Comparison of ENCODE assay signal across 8 cellular contexts in genomic region chr7:150435390-150436073, GRCh38. TPM values are rescaled to one million over a fixed set of nuclear protein-coding genes. Genes with fewer than 3 reads are reported as not detected.
DNase-seq lines count a peak whose midpoint lies in the region; ATAC-seq and TF ChIP-seq lines count a peak whose summit lies in the region.

No MANE protein-coding gene starts in this region.

- H3K4me3 Mint-ChIP-seq in activated naive CD8-positive, alpha-beta T cell treated with anti-CD3 and anti-CD28 coated beads, Interleukin-2, amount 50 U/mL, for 24 hours = no peak overlapping the region
- no peak overlapping the region for H3K4me3 Mint-ChIP-seq in stimulated activated effector memory CD8-positive, alpha-beta T cell treated with anti-CD3 and anti-CD28 coated beads, Interleukin-12 subunit alpha, Interleukin-12 subunit beta, amount 100 ng/mL, for 72 hours

- no peaks in the 10 kb centered on the region for H3K27me3 ChIP-seq in suprapubic skin
- no peaks in the 10 kb centered on the region for H3K27me3 ChIP-seq in WERI-Rb-1 (ENCODE audit: insufficient read depth, low read depth, severe bottlenecking)

- no peak for TF ChIP-seq POLR2A in suprapubic skin (IDR thresholded peaks at IDR 0.05)

- H3K4me1 ChIP-seq in suprapubic skin = no peaks in the 10 kb centered on the region

- H3K27me3 Mint-ChIP-seq in activated naive CD8-positive, alpha-beta T cell treated with anti-CD3 and anti-CD28 coated beads, Interleukin-2, amount 50 U/mL, for 24 hours = peaks cover 3% of the 10 kb centered on the region

- 71% methylated on average over 8 of the region's 8 CpGs for WGBS in suprapubic skin

- H3K27ac ChIP-seq in suprapubic skin = no peak overlapping the region
- no peak overlapping the region for H3K27ac ChIP-seq in WERI-Rb-1

- H3K36me3 Mint-ChIP-seq in activated naive CD8-positive, alpha-beta T cell treated with anti-CD3 and anti-CD28 coated beads, Interleukin-2, amount 50 U/mL, for 24 hours (ENCODE audit: low read depth) = no peaks in the 10 kb centered on the region
- no peaks in the 10 kb centered on the region for H3K36me3 Mint-ChIP-seq in stimulated activated effector memory CD8-positive, alpha-beta T cell treated with anti-CD3 and anti-CD28 coated beads, Interleukin-12 subunit alpha, Interleukin-12 subunit beta, amount 100 ng/mL, for 72 hours

- H3K9me3 Mint-ChIP-seq in activated naive CD8-positive, alpha-beta T cell treated with anti-CD3 and anti-CD28 coated beads, Interleukin-2, amount 50 U/mL, for 24 hours = no peaks in the 10 kb centered on the region
- H3K9me3 Mint-ChIP-seq in stimulated activated effector memory CD8-positive, alpha-beta T cell treated with anti-CD3 and anti-CD28 coated beads, Interleukin-12 subunit alpha, Interleukin-12 subunit beta, amount 100 ng/mL, for 72 hours = no peaks in the 10 kb centered on the region

- DNase-seq in GDM1 (lab: John Stamatoyannopoulos, UW) (peak; percentile 46), suprapubic skin (ENCODE audit: low spot score in 2 of 2) (no peak), WERI-Rb-1 (no peak)
- DNase-seq in activated naive CD8-positive, alpha-beta T cell treated with anti-CD3 and anti-CD28 coated beads, Interleukin-2, amount 50 U/mL, for 24 hours = no peak
- DNase-seq in stimulated activated CD4-positive, alpha-beta T cell treated with anti-CD3 and anti-CD28 coated beads, Interleukin-1b, Interleukin-23, amount 100 ng/mL, for 48 hours = no peak
- no peak for DNase-seq in stimulated activated effector memory CD8-positive, alpha-beta T cell treated with anti-CD3 and anti-CD28 coated beads, Interleukin-12 subunit alpha, Interleukin-12 subunit beta, amount 100 ng/mL, for 72 hours (ENCODE audit: low spot score in 2 of 2)

- H3K9me3 ChIP-seq in suprapubic skin = peaks cover 3% of the 10 kb centered on the region
- no peaks in the 10 kb centered on the region for H3K9me3 ChIP-seq in WERI-Rb-1 (ENCODE audit: severe bottlenecking)

- no peak overlapping the region for H3K4me3 ChIP-seq in suprapubic skin
- H3K4me3 ChIP-seq in WERI-Rb-1 (ENCODE audit: low read depth, low read length) = no peak overlapping the region

- ATAC-seq in GM19397 (IDR thresholded peaks at IDR 0.05; ENCODE audit: unreplicated experiment) (peak; percentile 92), HG03175 (IDR thresholded peaks at IDR 0.05; ENCODE audit: unreplicated experiment) (peak; percentile 93)
- ATAC-seq in activated naive CD8-positive, alpha-beta T cell treated with anti-CD3 and anti-CD28 coated beads, Interleukin-2, amount 50 U/mL, for 24 hours = peak; percentile 47
- ATAC-seq in stimulated activated effector memory CD8-positive, alpha-beta T cell treated with anti-CD3 and anti-CD28 coated beads, Interleukin-12 subunit alpha, Interleukin-12 subunit beta, amount 100 ng/mL, for 72 hours = no peak

- TF ChIP-seq CTCF in suprapubic skin (IDR thresholded peaks at IDR 0.05) = no peak
- no peak for TF ChIP-seq CTCF in WERI-Rb-1 (IDR thresholded peaks at IDR 0.05; ENCODE audit: low read depth, low read length)

- no peak overlapping the region for H3K27ac Mint-ChIP-seq in activated naive CD8-positive, alpha-beta T cell treated with anti-CD3 and anti-CD28 coated beads, Interleukin-2, amount 50 U/mL, for 24 hours
- H3K27ac Mint-ChIP-seq in stimulated activated effector memory CD8-positive, alpha-beta T cell treated with anti-CD3 and anti-CD28 coated beads, Interleukin-12 subunit alpha, Interleukin-12 subunit beta, amount 100 ng/mL, for 72 hours = no peak overlapping the region

- H3K4me1 Mint-ChIP-seq in activated naive CD8-positive, alpha-beta T cell treated with anti-CD3 and anti-CD28 coated beads, Interleukin-2, amount 50 U/mL, for 24 hours = peaks cover 54% of the 10 kb centered on the region
- H3K4me1 Mint-ChIP-seq in stimulated activated effector memory CD8-positive, alpha-beta T cell treated with anti-CD3 and anti-CD28 coated beads, Interleukin-12 subunit alpha, Interleukin-12 subunit beta, amount 100 ng/mL, for 72 hours = peaks cover 47% of the 10 kb centered on the region

- H3K36me3 ChIP-seq in suprapubic skin = no peaks in the 10 kb centered on the region
- H3K36me3 ChIP-seq in WERI-Rb-1 = no peaks in the 10 kb centered on the region

- TF ChIP-seq EP300 in suprapubic skin (IDR thresholded peaks at IDR 0.05) = no peak

RNA-seq across cellular contexts. Expression of gene GIMAP8, which starts 14.9 kb away (rescaled TPM):
- total RNA-seq in suprapubic skin = 1 to 10 TPM; 1.5 to 5.6 (median 3.2) TPM

RNA-seq across cellular contexts. Expression of gene ZNF775, which starts 56.4 kb away (rescaled TPM):
- total RNA-seq in suprapubic skin = 1 to 10 TPM; 1.6 to 3.9 (median 2.6) TPM
